ENCODE assay signal across 1 cellular context in genomic region chr5:137843676-137844284, GRCh38.
TF ChIP-seq lines count a peak whose summit lies in the region.

No MANE protein-coding gene starts in this region.

TF ChIP-seq in HEK293, 187 proteins besides CTCF, POLR2A, EP300 and RAD21 (continued from another document):
- TF ChIP-seq ZNF311 (tag by site-specific recombination; IDR thresholded peaks at IDR 0.05; ENCODE audit: borderline replicate concordance) = no peak
- TF ChIP-seq, protein P1, sequence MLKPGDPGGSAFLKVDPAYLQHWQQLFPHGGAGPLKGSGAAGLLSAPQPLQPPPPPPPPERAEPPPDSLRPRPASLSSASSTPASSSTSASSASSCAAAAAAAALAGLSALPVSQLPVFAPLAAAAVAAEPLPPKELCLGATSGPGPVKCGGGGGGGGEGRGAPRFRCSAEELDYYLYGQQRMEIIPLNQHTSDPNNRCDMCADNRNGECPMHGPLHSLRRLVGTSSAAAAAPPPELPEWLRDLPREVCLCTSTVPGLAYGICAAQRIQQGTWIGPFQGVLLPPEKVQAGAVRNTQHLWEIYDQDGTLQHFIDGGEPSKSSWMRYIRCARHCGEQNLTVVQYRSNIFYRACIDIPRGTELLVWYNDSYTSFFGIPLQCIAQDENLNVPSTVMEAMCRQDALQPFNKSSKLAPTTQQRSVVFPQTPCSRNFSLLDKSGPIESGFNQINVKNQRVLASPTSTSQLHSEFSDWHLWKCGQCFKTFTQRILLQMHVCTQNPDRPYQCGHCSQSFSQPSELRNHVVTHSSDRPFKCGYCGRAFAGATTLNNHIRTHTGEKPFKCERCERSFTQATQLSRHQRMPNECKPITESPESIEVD (tag by site-specific recombination; IDR thresholded peaks at IDR 0.05) = peak; percentile 52
- no peak for TF ChIP-seq SP2 (tag by site-specific recombination; IDR thresholded peaks at IDR 0.05)
- TF ChIP-seq ZFP37 (tag by site-specific recombination; IDR thresholded peaks at IDR 0.05) = no peak
- no peak for TF ChIP-seq ZNF211 (tag by site-specific recombination; IDR thresholded peaks at IDR 0.05; ENCODE audit: low read depth)
- peak; percentile 67; the same call in 1 of the 2 replicates for TF ChIP-seq ZNF501 (tag by site-specific recombination; IDR thresholded peaks at IDR 0.05)
- TF ChIP-seq, protein P2, sequence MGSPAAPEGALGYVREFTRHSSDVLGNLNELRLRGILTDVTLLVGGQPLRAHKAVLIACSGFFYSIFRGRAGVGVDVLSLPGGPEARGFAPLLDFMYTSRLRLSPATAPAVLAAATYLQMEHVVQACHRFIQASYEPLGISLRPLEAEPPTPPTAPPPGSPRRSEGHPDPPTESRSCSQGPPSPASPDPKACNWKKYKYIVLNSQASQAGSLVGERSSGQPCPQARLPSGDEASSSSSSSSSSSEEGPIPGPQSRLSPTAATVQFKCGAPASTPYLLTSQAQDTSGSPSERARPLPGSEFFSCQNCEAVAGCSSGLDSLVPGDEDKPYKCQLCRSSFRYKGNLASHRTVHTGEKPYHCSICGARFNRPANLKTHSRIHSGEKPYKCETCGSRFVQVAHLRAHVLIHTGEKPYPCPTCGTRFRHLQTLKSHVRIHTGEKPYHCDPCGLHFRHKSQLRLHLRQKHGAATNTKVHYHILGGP (tag by site-specific recombination; IDR thresholded peaks at IDR 0.05) = no peak
- TF ChIP-seq IKZF3 (tag by site-specific recombination; IDR thresholded peaks at IDR 0.05) = no peak
- TF ChIP-seq, protein P3, sequence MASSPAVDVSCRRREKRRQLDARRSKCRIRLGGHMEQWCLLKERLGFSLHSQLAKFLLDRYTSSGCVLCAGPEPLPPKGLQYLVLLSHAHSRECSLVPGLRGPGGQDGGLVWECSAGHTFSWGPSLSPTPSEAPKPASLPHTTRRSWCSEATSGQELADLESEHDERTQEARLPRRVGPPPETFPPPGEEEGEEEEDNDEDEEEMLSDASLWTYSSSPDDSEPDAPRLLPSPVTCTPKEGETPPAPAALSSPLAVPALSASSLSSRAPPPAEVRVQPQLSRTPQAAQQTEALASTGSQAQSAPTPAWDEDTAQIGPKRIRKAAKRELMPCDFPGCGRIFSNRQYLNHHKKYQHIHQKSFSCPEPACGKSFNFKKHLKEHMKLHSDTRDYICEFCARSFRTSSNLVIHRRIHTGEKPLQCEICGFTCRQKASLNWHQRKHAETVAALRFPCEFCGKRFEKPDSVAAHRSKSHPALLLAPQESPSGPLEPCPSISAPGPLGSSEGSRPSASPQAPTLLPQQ (tag by site-specific recombination; IDR thresholded peaks at IDR 0.05) = peak; percentile 45; the same call in 1 of the 2 replicates
- TF ChIP-seq WT1 (tag by site-specific recombination; IDR thresholded peaks at IDR 0.05) = peak; percentile 72
- no peak for TF ChIP-seq ZNF239 (tag by site-specific recombination; IDR thresholded peaks at IDR 0.05)
- no peak for TF ChIP-seq ZNF747 (tag by site-specific recombination; IDR thresholded peaks at IDR 0.05)
- TF ChIP-seq RBAK (tag by site-specific recombination; IDR thresholded peaks at IDR 0.05) = no peak
- no peak for TF ChIP-seq BCL11A (tag by site-specific recombination; IDR thresholded peaks at IDR 0.05; ENCODE audit: low read depth)
- no peak for TF ChIP-seq ZNF791 (tag by site-specific recombination; IDR thresholded peaks at IDR 0.05)
- TF ChIP-seq ZNF433 (tag by site-specific recombination; IDR thresholded peaks at IDR 0.05; ENCODE audit: low read depth) = no peak
- TF ChIP-seq, protein P4, sequence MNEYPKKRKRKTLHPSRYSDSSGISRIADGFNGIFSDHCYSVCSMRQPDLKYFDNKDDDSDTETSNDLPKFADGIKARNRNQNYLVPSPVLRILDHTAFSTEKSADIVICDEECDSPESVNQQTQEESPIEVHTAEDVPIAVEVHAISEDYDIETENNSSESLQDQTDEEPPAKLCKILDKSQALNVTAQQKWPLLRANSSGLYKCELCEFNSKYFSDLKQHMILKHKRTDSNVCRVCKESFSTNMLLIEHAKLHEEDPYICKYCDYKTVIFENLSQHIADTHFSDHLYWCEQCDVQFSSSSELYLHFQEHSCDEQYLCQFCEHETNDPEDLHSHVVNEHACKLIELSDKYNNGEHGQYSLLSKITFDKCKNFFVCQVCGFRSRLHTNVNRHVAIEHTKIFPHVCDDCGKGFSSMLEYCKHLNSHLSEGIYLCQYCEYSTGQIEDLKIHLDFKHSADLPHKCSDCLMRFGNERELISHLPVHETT (tag by site-specific recombination; IDR thresholded peaks at IDR 0.05) = no peak
